17 cellular contexts compared by ENCODE assay signal in the genomic region with DNA sequence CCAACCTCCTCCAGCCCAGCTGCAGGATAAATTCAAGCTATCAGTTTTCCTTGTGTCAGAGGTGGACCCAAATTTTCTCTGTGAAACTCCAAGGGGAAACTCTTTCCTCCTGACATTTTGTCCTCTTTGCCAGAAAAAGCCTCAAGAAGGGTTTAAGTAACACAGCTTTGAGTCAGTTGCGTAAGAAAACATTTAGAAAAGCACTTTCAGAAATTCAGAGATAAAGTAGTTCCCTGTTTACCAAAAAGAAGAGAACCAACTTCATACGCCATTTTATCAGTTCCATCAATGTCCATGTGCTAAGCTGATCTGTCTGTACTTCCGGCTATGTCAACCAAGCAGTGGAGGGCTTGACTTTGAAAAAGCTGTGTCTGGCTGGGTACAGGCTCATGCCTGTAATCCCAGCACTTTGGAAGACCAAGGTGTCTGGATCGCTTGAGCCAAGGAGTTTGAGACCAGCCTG. TPM values are rescaled to one million over a fixed set of nuclear protein-coding genes. Genes with fewer than 3 reads are reported as not detected.
DNase-seq lines count a peak whose midpoint lies in the region; ATAC-seq, FAIRE-seq and TF ChIP-seq lines count a peak whose summit lies in the region.
"Had no signal": no experiment of that assay in that cellular context is flagged by ENCODE, and none has a peak within 500 bp of the region (broad histone marks: within the 10 kb centered on the region; RNA-seq: fewer than 3 reads in every experiment).

No MANE protein-coding gene starts in this region.

- WGBS in pancreas, 2 donors: 84 to 87% methylated on average over 4 of the region's 4 CpGs

- ATAC-seq in Right ventricle myocardium inferior (peak; percentile 73), HG03442 (IDR thresholded peaks at IDR 0.05; ENCODE audit: unreplicated experiment) (no peak), pancreas (no peak), GM18505 (IDR thresholded peaks at IDR 0.05; ENCODE audit: unreplicated experiment) (no peak), HG03097 (IDR thresholded peaks at IDR 0.05; ENCODE audit: low FRiP score, unreplicated experiment) (no peak)

- H3K4me3 ChIP-seq in pancreas: no peak overlapping the region
- H3K4me3 ChIP-seq: cardiac muscle cell, upper lobe of left lung had no signal

- peaks cover 40% of the 10 kb centered on the region for H3K4me1 Mint-ChIP-seq in nephron progenitor cell

- TF ChIP-seq CTCF in nephron progenitor cell (IDR thresholded peaks at IDR 0.05): no peak
- no peak for TF ChIP-seq CTCF in pancreas (IDR thresholded peaks at IDR 0.05)

- no peak for TF ChIP-seq POLR2A in GM18505 (IDR thresholded peaks at IDR 0.05; ENCODE audit: borderline replicate concordance, extremely low read depth, insufficient read depth, insufficient read length)

- H3K36me3 ChIP-seq in pancreas: no peaks in the 10 kb centered on the region
- H3K36me3 ChIP-seq: cardiac muscle cell, upper lobe of left lung had no signal

- no peak overlapping the region for H3K27ac ChIP-seq in pancreas
- H3K27ac ChIP-seq: cardiac muscle cell, upper lobe of left lung had no signal

- no peaks in the 10 kb centered on the region for H3K27me3 ChIP-seq in pancreas
- H3K27me3 ChIP-seq: cardiac muscle cell, upper lobe of left lung had no signal

- peaks cover 22% of the 10 kb centered on the region for H3K9me3 Mint-ChIP-seq in nephron progenitor cell

- H3K9me3 ChIP-seq in pancreas: no peaks in the 10 kb centered on the region
- H3K9me3 ChIP-seq: Caco-2, SK-N-SH, upper lobe of left lung had no signal

- no peak overlapping the region for H3K4me3 Mint-ChIP-seq in nephron progenitor cell
- H3K4me3 Mint-ChIP-seq: endodermal cell had no signal

- H3K4me1 ChIP-seq in pancreas: no peaks in the 10 kb centered on the region

- intact Hi-C loops in Right ventricle myocardium inferior (cut with DNase I): no loop called here
- intact Hi-C loops in cardiac septum (cut with DNase I): no loop called here
- intact Hi-C loops in pancreas (cut with DNase I): no loop called here

- DNase-seq in Right ventricle myocardium inferior (ENCODE audit: missing footprints) (no peak), cardiac septum (ENCODE audit: low spot score) (no peak), fibroblast of gingiva (ENCODE audit: low read depth) (peak; percentile 94), nephron progenitor cell (no peak), pancreas (no peak)
- DNase-seq: activated CD4-positive, CD25-positive, alpha-beta regulatory T cell; activated gamma-delta T cell treated with Interleukin-2 at 50 U/mL for 16 hours; Caco-2; endodermal cell; kidney glomerular epithelial cell; NCI-H2171 treated with DMSO at 0.1 percent for 48 hours; SK-N-SH; upper lobe of left lung had no signal

- peak overlapping the region; percentile 98 for H3K27ac Mint-ChIP-seq in nephron progenitor cell
- H3K27ac Mint-ChIP-seq: endodermal cell had no signal

- FAIRE-seq in pancreas (lab: Jason Lieb, UNC): no peak

- peaks cover 6% of the 10 kb centered on the region for H3K27me3 Mint-ChIP-seq in nephron progenitor cell (ENCODE audit: low read depth, poor library complexity)

- peaks cover 12% of the 10 kb centered on the region for H3K36me3 Mint-ChIP-seq in nephron progenitor cell (ENCODE audit: low read depth)

RNA-seq across cellular contexts. Expression of a gene that starts 19.9 kb away (rescaled TPM):
- 8.1 TPM for total RNA-seq in Right ventricle myocardium inferior
- 4.3 TPM for total RNA-seq in cardiac septum
- total RNA-seq in pancreas: 10 to 100 TPM in 2 of 6 donors, 1 to 10 TPM in 4; 2.8 to 14.8 (median 4.4) TPM
- 1 to 10 TPM; 2.6 to 6.3 TPM for polyA plus RNA-seq in pancreas
